Comparison of ENCODE assay signal across 8 cellular contexts in genomic region chr11:121930004-121930965, GRCh38.
DNase-seq lines count a peak whose midpoint lies in the region; ATAC-seq and TF ChIP-seq lines count a peak whose summit lies in the region.
"Had no signal": no experiment of that assay in that cellular context is flagged by ENCODE, and none has a peak within 500 bp of the region (broad histone marks: within the 10 kb centered on the region; RNA-seq: fewer than 3 reads in every experiment).

No MANE protein-coding gene starts in this region.

- intact Hi-C loops in ascending aorta (cut with DNase I) (no loop called here), tibial artery (cut with DNase I; ENCODE audit: low total_unique reads) (no loop called here)

- ATAC-seq in HG03378 (IDR thresholded peaks at IDR 0.05; ENCODE audit: unreplicated experiment), result no peak

- no peaks in the 10 kb centered on the region for H3K27me3 ChIP-seq in H7 (ENCODE audit: control insufficient read depth, insufficient read depth, low read length)
- no peaks in the 10 kb centered on the region for H3K27me3 ChIP-seq in ascending aorta
- no peaks in the 10 kb centered on the region for H3K27me3 ChIP-seq in tibial artery

- no peak overlapping the region for H3K27ac ChIP-seq in ascending aorta
- peak overlapping the region; percentile 6 to 36 for H3K27ac ChIP-seq in tibial artery

- no peak for TF ChIP-seq CTCF in ascending aorta (IDR thresholded peaks at IDR 0.05)
- TF ChIP-seq CTCF in tibial artery (IDR thresholded peaks at IDR 0.05), result no peak

- H3K4me3 ChIP-seq in H7 (ENCODE audit: insufficient read depth, low read depth, low read length) (peak overlapping the region; percentile 34), ascending aorta (peak overlapping the region; percentile 50 to 53), tibial artery (peak overlapping the region; percentile 45 to 46)
- H3K4me3 ChIP-seq: lung had no signal

- DNase-seq in H7 (no peak), ascending aorta (ENCODE audit: low spot score in 2 of 2) (no peak), kidney glomerular epithelial cell (lab: John Stamatoyannopoulos, UW) (peak; percentile 16), tibial artery (no peak), NCI-H2107 treated with DMSO at 0.1 percent for 48 hours (lab: John Stamatoyannopoulos, UW; ENCODE audit: unreplicated experiment) (no peak), COLO829 (ENCODE audit: low spot score) (no peak)

- H3K9me3 ChIP-seq in ascending aorta, result no peaks in the 10 kb centered on the region
- no peaks in the 10 kb centered on the region for H3K9me3 ChIP-seq in tibial artery

- H3K4me1 ChIP-seq in ascending aorta (peaks cover 0 to 2% of the 10 kb centered on the region in 2 donors), tibial artery (peaks cover 0 to 17% (median 5%) of the 10 kb centered on the region in 4 donors)

- no peaks in the 10 kb centered on the region for H3K36me3 ChIP-seq in H7 (replicated peaks; ENCODE audit: control insufficient read depth, insufficient read depth, low read length)
- H3K36me3 ChIP-seq in ascending aorta, result no peaks in the 10 kb centered on the region
- H3K36me3 ChIP-seq in tibial artery, result no peaks in the 10 kb centered on the region

Comparison
In these comparisons a context has a peak if more than half of its experiments do, and no peak if none do; other contexts are left out.
1. H3K27ac ChIP-seq: peak in tibial artery (2 of 2); none in ascending aorta (0 of 2).
2. Peak in every context shown above with its lines, with median percentiles within 50 percentile points of each other: H3K4me3 ChIP-seq.